ENCODE assay signal across 18 cellular contexts in genomic region chr3:129703913-129704312, GRCh38.
DNase-seq lines count a peak whose midpoint lies in the region; ATAC-seq, FAIRE-seq and TF ChIP-seq lines count a peak whose summit lies in the region.
"Had no signal": no experiment of that assay in that cellular context is flagged by ENCODE, and none has a peak within 500 bp of the region (broad histone marks: within the 10 kb centered on the region; RNA-seq: fewer than 3 reads in every experiment).

No MANE protein-coding gene starts in this region.

- no peak for TF ChIP-seq POLR2A in H1 (IDR thresholded peaks at IDR 0.05; ENCODE audit: control extremely low read depth in 1 of 2, low read depth in 2 of 2, low read length in 2 of 2)

- H3F3A ChIP-seq in GM23338 (replicated peaks; ENCODE audit: low read depth), result no peaks in the 10 kb centered on the region

- H2AK5ac ChIP-seq in H1 (ENCODE audit: low read depth, low read length), result no peak overlapping the region

- H3K79me2 ChIP-seq in GM23338 (replicated peaks; ENCODE audit: insufficient read depth) (no peaks in the 10 kb centered on the region), H1 (ENCODE audit: control insufficient read depth in 1 of 2, insufficient read depth in 2 of 2, low read length in 2 of 2) (no peaks in the 10 kb centered on the region)

- H4K5ac ChIP-seq in H1 (ENCODE audit: insufficient read length, low read depth, low read length), result no peak overlapping the region

- H3K4me1 ChIP-seq in GM23338 (ENCODE audit: insufficient read depth) (peaks cover 26% of the 10 kb centered on the region), RWPE2 (ENCODE audit: insufficient read depth, poor library complexity, severe bottlenecking) (peaks cover 8% of the 10 kb centered on the region), H1 (replicated peaks in 1 of 4; ENCODE audit: control insufficient read depth in 3 of 4, insufficient read depth in 4 of 4, low read length in 3 of 4) (peaks cover 0 to 15% (median 5%) of the 10 kb centered on the region in 4 experiments; a peak in 5 of 7 replicates), psoas muscle (peaks cover 45% of the 10 kb centered on the region)

- no peak overlapping the region for H3K56ac ChIP-seq in H1 (replicated peaks; ENCODE audit: insufficient read length, low read depth, low read length)

- H3K23me2 ChIP-seq in H1 (ENCODE audit: low read depth, low read length), result no peaks in the 10 kb centered on the region

- no peak overlapping the region for H3K18ac ChIP-seq in H1 (ENCODE audit: extremely low read depth, low read length)

- H3K9me3 Mint-ChIP-seq in GM23338, result no peaks in the 10 kb centered on the region
- H3K9me3 Mint-ChIP-seq: CD8-positive, alpha-beta memory T cell had no signal

- H2AFZ ChIP-seq in GM23338 (no peak overlapping the region), H1 (ENCODE audit: low read length) (no peak overlapping the region)

- no peak overlapping the region for H3K4ac ChIP-seq in H1 (replicated peaks; ENCODE audit: insufficient read length, low read depth, low read length)

- H2BK20ac ChIP-seq in H1 (ENCODE audit: low read length), result no peak overlapping the region

- H3K9me2 ChIP-seq in GM23338 (ENCODE audit: insufficient read depth), result no peaks in the 10 kb centered on the region

- POLR2A ChIA-PET in H1 (lab: Charles Lee; ENCODE audit: partially characterized antibody), result no interaction called here

- no peaks in the 10 kb centered on the region for H4K20me1 ChIP-seq in GM23338 (replicated peaks; ENCODE audit: insufficient read depth)
- peaks cover 0 to 2% of the 10 kb centered on the region in 2 experiments for H4K20me1 ChIP-seq in H1 (replicated peaks in 1 of 2; ENCODE audit: control insufficient read depth in 1 of 2, insufficient read depth in 2 of 2, low read length in 2 of 2)

- H3K79me1 ChIP-seq in H1 (ENCODE audit: low read depth, low read length), result no peaks in the 10 kb centered on the region; the same call in 1 of the 2 replicates

- no peak for DNase-seq in GM23338 (ENCODE audit: low spot score)
- DNase-seq in RWPE2 (ENCODE audit: low spot score), result no peak
- DNase-seq in H1 (ENCODE audit: low read depth in 1 of 2, low spot score in 2 of 2), result no peak
- DNase-seq in psoas muscle, result no peak
- DNase-seq in OCI-M2 (lab: John Stamatoyannopoulos, UW; ENCODE audit: unreplicated experiment), result no peak
- DNase-seq in GM20000 (ENCODE audit: low spot score), result no peak
- DNase-seq in stimulated activated CD4-positive, alpha-beta T cell treated with anti-CD3 and anti-CD28 coated beads, Interleukin-4, amount 100 ng/mL, for 1 hour, result no peak
- DNase-seq: CD8-positive, alpha-beta memory T cell; EL; NCI-H1105 treated with DMSO at 0.1 percent for 48 hours; NCI-H187; NCI-H2171 treated with DMSO at 0.1 percent for 48 hours; NCI-H774; SIG-M5 had no signal

- H3K4me3 Mint-ChIP-seq in GM23338, result no peak overlapping the region
- H3K4me3 Mint-ChIP-seq: CD8-positive, alpha-beta memory T cell had no signal

- CTCF ChIA-PET in H1 (lab: Charles Lee; ENCODE audit: partially characterized antibody), result interaction anchor here (0.6 to 2.8 kb wide), 3 partner anchors 13 to 76 kb away, joined by 3 to 7 read pairs (median 3); no protein-coding TSS in a partner anchor

- no peak for TF ChIP-seq CTCF in GM23338 (conservative IDR thresholded peaks at IDR 0.05; ENCODE audit: low read depth in 2 of 2)
- TF ChIP-seq CTCF in RWPE2 (IDR thresholded peaks at IDR 0.05; ENCODE audit: poor library complexity, severe bottlenecking), result no peak
- TF ChIP-seq CTCF in H1 (IDR thresholded peaks at IDR 0.05; ENCODE audit: control extremely low read depth in 1 of 3, insufficient read depth in 1 of 3, low read depth in 1 of 3, low read length in 3 of 3), result no peak
- no peak for TF ChIP-seq CTCF in psoas muscle (IDR thresholded peaks at IDR 0.05)
- no peak for TF ChIP-seq CTCF in GM20000 (IDR thresholded peaks at IDR 0.05; ENCODE audit: extremely low read depth, missing control alignments)

- H3K27ac ChIP-seq in GM23338 (ENCODE audit: low read depth) (0 out of 2 replicates have a peak overlapping the region, but pooled peaks have one; percentile 33), RWPE2 (ENCODE audit: poor library complexity, severe bottlenecking) (peak overlapping the region; percentile 3), H1 (ENCODE audit: low read depth, low read length) (no peak overlapping the region), psoas muscle (peak overlapping the region; percentile 2)
- H3K27ac ChIP-seq: BLaER1, KMS-11 had no signal

- H3K4me3 ChIP-seq in GM23338, result no peak overlapping the region
- no peak overlapping the region for H3K4me3 ChIP-seq in RWPE2 (ENCODE audit: severe bottlenecking)
- H3K4me3 ChIP-seq in H1 (ENCODE audit: extremely low read depth in 1 of 4, insufficient read depth in 2 of 4, low read depth in 3 of 4, low read length in 4 of 4), result no peak overlapping the region
- H3K4me3 ChIP-seq in psoas muscle, result no peak overlapping the region
- H3K4me3 ChIP-seq: BLaER1 had no signal

- 90 to 100% methylated on average over 1 to 2 of the region's 2 CpGs for WGBS in H1 (ENCODE audit: extremely low coverage in 1 of 2, insufficient coverage in 1 of 2, insufficient read length in 1 of 2, insufficient replicate concordance in 2 of 2, low coverage in 1 of 2, low lambda C conversion rate in 2 of 2, missing lambda C conversion rate in 1 of 2), 2 experiments
- WGBS in psoas muscle, 3 donors, result 67 to 75% (median 71%) methylated on average over 2 of the region's 2 CpGs

- H2BK12ac ChIP-seq in H1 (ENCODE audit: low read depth, low read length), result no peak overlapping the region

- peaks cover 29% of the 10 kb centered on the region for H3K4me1 Mint-ChIP-seq in GM23338

- no peak for TF ChIP-seq RAD21 in H1 (IDR thresholded peaks at IDR 0.05 in 1 of 2, conservative IDR thresholded peaks at IDR 0.05 in 1 of 2; ENCODE audit: low read depth in 2 of 2, low read length in 2 of 2)

- H3K4me2 ChIP-seq in GM23338 (no peak overlapping the region), H1 (ENCODE audit: insufficient read depth in 1 of 2, low read depth in 2 of 2, low read length in 2 of 2) (no peak overlapping the region)
- H3K4me2 ChIP-seq: KMS-11 had no signal

- H3K9ac ChIP-seq in H1 (replicated peaks in 1 of 4; ENCODE audit: extremely low read depth in 1 of 4, low read depth in 3 of 4, low read length in 3 of 4), result no peak overlapping the region
- H3K9ac ChIP-seq: BLaER1, KMS-11 had no signal

- no peak overlapping the region for H2BK15ac ChIP-seq in H1 (ENCODE audit: low read length)

- H3K27me3 Mint-ChIP-seq in GM23338 (ENCODE audit: insufficient read depth, low read depth, poor library complexity), result peaks cover 4% of the 10 kb centered on the region
- H3K27me3 Mint-ChIP-seq: CD8-positive, alpha-beta memory T cell had no signal

- no peak overlapping the region for H4K8ac ChIP-seq in H1 (ENCODE audit: extremely low read depth, insufficient read depth, low read length)

- no peaks in the 10 kb centered on the region for H3K36me3 ChIP-seq in GM23338 (ENCODE audit: insufficient read depth)
- 0 out of 2 replicates have a peak, but pooled peaks cover 5% of the 10 kb centered on the region for H3K36me3 ChIP-seq in RWPE2 (ENCODE audit: low read depth)
- no peaks in the 10 kb centered on the region for H3K36me3 ChIP-seq in H1 (ENCODE audit: control insufficient read depth in 2 of 4, insufficient read depth in 4 of 4, low read length in 3 of 4)
- no peaks in the 10 kb centered on the region for H3K36me3 ChIP-seq in psoas muscle (ENCODE audit: insufficient read depth in 1 of 2, low read depth in 1 of 2)
- H3K36me3 ChIP-seq: BLaER1 had no signal

- no peak overlapping the region for H3K14ac ChIP-seq in H1 (ENCODE audit: insufficient read length)

- ATAC-seq in GM23338 (no peak), RWPE2 (ENCODE audit: low read depth) (no peak), psoas muscle (no peak)
- ATAC-seq: Panc1 had no signal

- no peaks in the 10 kb centered on the region for H3K36me3 Mint-ChIP-seq in GM23338 (ENCODE audit: low read depth)

- no peak for TF ChIP-seq EP300 in H1 (IDR thresholded peaks at IDR 0.05; ENCODE audit: borderline replicate concordance in 1 of 2, low read depth in 2 of 2, low read length in 2 of 2)

- H3K9me3 ChIP-seq in RWPE2 (ENCODE audit: severe bottlenecking) (no peaks in the 10 kb centered on the region), H1 (ENCODE audit: insufficient read depth in 2 of 2, low read depth in 1 of 2, low read length in 1 of 2) (no peaks in the 10 kb centered on the region), psoas muscle (no peaks in the 10 kb centered on the region)
- H3K9me3 ChIP-seq: BLaER1 had no signal

- no peak overlapping the region for H3K23ac ChIP-seq in H1 (ENCODE audit: insufficient read length)

- intact Hi-C loops in psoas muscle (cut with DNase I), result no loop called here

- H2BK120ac ChIP-seq in H1 (replicated peaks; ENCODE audit: low read depth, low read length), result no peak overlapping the region

- no peak overlapping the region for H4K91ac ChIP-seq in H1 (replicated peaks; ENCODE audit: insufficient read length, low read length)

- no peak overlapping the region for H2BK5ac ChIP-seq in H1 (ENCODE audit: low read depth, low read length)

- H3K27me3 ChIP-seq in GM23338 (ENCODE audit: insufficient read depth), result no peaks in the 10 kb centered on the region
- no peaks in the 10 kb centered on the region for H3K27me3 ChIP-seq in RWPE2 (ENCODE audit: insufficient read depth, poor library complexity, severe bottlenecking)
- H3K27me3 ChIP-seq in H1 (replicated peaks in 1 of 4; ENCODE audit: control insufficient read depth in 3 of 4, extremely low read depth in 1 of 4, insufficient read depth in 3 of 4, low read length in 3 of 4), result no peaks in the 10 kb centered on the region
- no peaks in the 10 kb centered on the region for H3K27me3 ChIP-seq in psoas muscle (ENCODE audit: insufficient read depth in 3 of 3, low read length in 2 of 3)
- H3K27me3 ChIP-seq: BLaER1 had no signal

- FAIRE-seq in H1 (lab: Jason Lieb, UNC), result no peak
- FAIRE-seq: HTR-8/SVneo had no signal

- H3K27ac Mint-ChIP-seq in GM23338, result 0 out of 2 replicates have a peak overlapping the region, but pooled peaks have one; percentile 9

TF ChIP-seq in GM23338, 12 proteins besides CTCF, POLR2A, EP300 and RAD21 (continues in another document):
- TF ChIP-seq CREB1 (CRISPR knock-in tag; IDR thresholded peaks at IDR 0.05; ENCODE audit: low read depth) (no peak), NANOG (IDR thresholded peaks at IDR 0.05; ENCODE audit: borderline replicate concordance) (no peak), POLR2AphosphoS5 (IDR thresholded peaks at IDR 0.05; ENCODE audit: low read depth) (no peak), ZNF331 (CRISPR knock-in tag; IDR thresholded peaks at IDR 0.05; ENCODE audit: low read depth) (no peak), EZH2 (IDR thresholded peaks at IDR 0.05; ENCODE audit: low read depth, unreplicated experiment) (no peak), ZNF114 (CRISPR knock-in tag; IDR thresholded peaks at IDR 0.05) (no peak)

TF ChIP-seq in H1, 55 proteins besides CTCF, POLR2A, EP300 and RAD21:
- TF ChIP-seq CEBPB (IDR thresholded peaks at IDR 0.05; ENCODE audit: low read depth, low read length), result 0 out of 2 replicates have a peak, but pooled peaks have one; percentile 16
- no peak for TF ChIP-seq HDAC2 (IDR thresholded peaks at IDR 0.05; ENCODE audit: borderline replicate concordance in 1 of 2, low read depth in 2 of 2, low read length in 2 of 2)
TF ChIP-seq in H1: peak in this region for 1.
